In genomic region chr19:1205114-1206062, GRCh38 we compare ENCODE assay signal across 1 cellular context.
TF ChIP-seq lines count a peak whose summit lies in the region.

Gene STK11, plus strand, starts transcription at chr19:1205778. Its CDS starts 1,136 bp downstream, at chr19:1206914.

TF ChIP-seq in HepG2, 621 proteins besides CTCF, POLR2A, EP300 and RAD21 (continued from another document and continues in another):
- TF ChIP-seq FOXA3 (CRISPR knock-in tag; IDR thresholded peaks at IDR 0.05): peak; percentile 73
- TF ChIP-seq YEATS4 (CRISPR knock-in tag; IDR thresholded peaks at IDR 0.05; ENCODE audit: borderline replicate concordance): peak; percentile 51; the same call in 1 of the 2 replicates
- 0 out of 2 replicates have a peak, but pooled peaks have one; percentile 69 for TF ChIP-seq ZNF572 (CRISPR knock-in tag; IDR thresholded peaks at IDR 0.05)
- TF ChIP-seq HINFP (CRISPR knock-in tag; IDR thresholded peaks at IDR 0.05; ENCODE audit: low read depth): peak; percentile 62; the same call in 1 of the 2 replicates
- 0 out of 2 replicates have a peak, but pooled peaks have one; percentile 20 for TF ChIP-seq YEATS2 (CRISPR knock-in tag; IDR thresholded peaks at IDR 0.05; ENCODE audit: borderline replicate concordance)
- 0 out of 2 replicates have a peak, but pooled peaks have one; percentile 64 for TF ChIP-seq IRF9 (CRISPR knock-in tag; IDR thresholded peaks at IDR 0.05; ENCODE audit: borderline replicate concordance)
- TF ChIP-seq MAF1 (CRISPR knock-in tag; IDR thresholded peaks at IDR 0.05; ENCODE audit: borderline replicate concordance): peak; percentile 55; the same call in 1 of the 2 replicates
- no peak for TF ChIP-seq PRDM4 (CRISPR knock-in tag; IDR thresholded peaks at IDR 0.05; ENCODE audit: borderline replicate concordance)
- no peak for TF ChIP-seq TAF15 (IDR thresholded peaks at IDR 0.05; ENCODE audit: low read depth, low read length, poor library complexity, severe bottlenecking)
- TF ChIP-seq ZNF710 (CRISPR knock-in tag; IDR thresholded peaks at IDR 0.05; ENCODE audit: borderline replicate concordance): peak; percentile 43; the same call in 1 of the 2 replicates
- TF ChIP-seq ARNTL (CRISPR knock-in tag; IDR thresholded peaks at IDR 0.05): peak; percentile 83
- no peak for TF ChIP-seq REL (CRISPR knock-in tag; conservative IDR thresholded peaks at IDR 0.05)
- no peak for TF ChIP-seq LCORL (IDR thresholded peaks at IDR 0.05)
- TF ChIP-seq LCORL (CRISPR knock-in tag; IDR thresholded peaks at IDR 0.05): peak; percentile 81
- TF ChIP-seq MYC (CRISPR knock-in tag; IDR thresholded peaks at IDR 0.05; ENCODE audit: borderline replicate concordance): peak; percentile 54; the same call in 1 of the 2 replicates
- 0 out of 2 replicates have a peak, but pooled peaks have one; percentile 76 for TF ChIP-seq CBFB (CRISPR knock-in tag; IDR thresholded peaks at IDR 0.05)
- peak; percentile 94 for TF ChIP-seq RXRB (CRISPR knock-in tag; IDR thresholded peaks at IDR 0.05; ENCODE audit: borderline replicate concordance)
- TF ChIP-seq KAT8 (CRISPR knock-in tag; IDR thresholded peaks at IDR 0.05): peak; percentile 65
- no peak for TF ChIP-seq HHEX (CRISPR knock-in tag; IDR thresholded peaks at IDR 0.05)
- TF ChIP-seq ZNF383 (CRISPR knock-in tag; IDR thresholded peaks at IDR 0.05; ENCODE audit: borderline replicate concordance): no peak
- no peak for TF ChIP-seq FOXJ3 (CRISPR knock-in tag; IDR thresholded peaks at IDR 0.05; ENCODE audit: borderline replicate concordance)
- peak; percentile 57; the same call in 1 of the 2 replicates for TF ChIP-seq FOXO1 (CRISPR knock-in tag; IDR thresholded peaks at IDR 0.05)
- 0 out of 2 replicates have a peak, but pooled peaks have one; percentile 36 for TF ChIP-seq BCL3 (CRISPR knock-in tag; IDR thresholded peaks at IDR 0.05)
- peak; percentile 51; the same call in 1 of the 2 replicates for TF ChIP-seq POLR2AphosphoS5 (IDR thresholded peaks at IDR 0.05; ENCODE audit: low read depth, low read length)
- TF ChIP-seq SRSF1 (optimal IDR thresholded peaks at IDR 0.05; ENCODE audit: low read depth, low read length): peak; percentile 7
- TF ChIP-seq RBFOX2 (IDR thresholded peaks at IDR 0.05; ENCODE audit: low read depth, low read length): peak; percentile 89
- peak; percentile 92 for TF ChIP-seq NR2F6 (IDR thresholded peaks at IDR 0.05)
- TF ChIP-seq NR2F6 (CRISPR knock-in tag; IDR thresholded peaks at IDR 0.05): peak; percentile 97
- TF ChIP-seq TGIF2 (CRISPR knock-in tag; IDR thresholded peaks at IDR 0.05): peak; percentile 29; the same call in 1 of the 2 replicates
- peak; percentile 70; the same call in 1 of the 2 replicates for TF ChIP-seq TFDP1 (CRISPR knock-in tag; IDR thresholded peaks at IDR 0.05; ENCODE audit: borderline replicate concordance)
- no peak for TF ChIP-seq KLF15 (CRISPR knock-in tag; IDR thresholded peaks at IDR 0.05; ENCODE audit: borderline replicate concordance)
- no peak for TF ChIP-seq LBX2 (CRISPR knock-in tag; IDR thresholded peaks at IDR 0.05; ENCODE audit: borderline replicate concordance)
- TF ChIP-seq ZNF556 (CRISPR knock-in tag; IDR thresholded peaks at IDR 0.05; ENCODE audit: borderline replicate concordance): 0 out of 2 replicates have a peak, but pooled peaks have one; percentile 64
- no peak; the same call in 1 of the 2 replicates for TF ChIP-seq ERF (CRISPR knock-in tag; IDR thresholded peaks at IDR 0.05)
- TF ChIP-seq RARA (CRISPR knock-in tag; IDR thresholded peaks at IDR 0.05): peak; percentile 80
- no peak for TF ChIP-seq PAWR (CRISPR knock-in tag; IDR thresholded peaks at IDR 0.05; ENCODE audit: borderline replicate concordance)
- no peak for TF ChIP-seq ZNF576 (CRISPR knock-in tag; IDR thresholded peaks at IDR 0.05)
- peak; percentile 77; the same call in 1 of the 2 replicates for TF ChIP-seq FOXK1 (CRISPR knock-in tag; IDR thresholded peaks at IDR 0.05; ENCODE audit: borderline replicate concordance, low read depth)
- no peak for TF ChIP-seq ZBTB42 (CRISPR knock-in tag; IDR thresholded peaks at IDR 0.05)
- TF ChIP-seq HIC2 (CRISPR knock-in tag; IDR thresholded peaks at IDR 0.05; ENCODE audit: low read depth): no peak
- TF ChIP-seq ZNF17 (CRISPR knock-in tag; IDR thresholded peaks at IDR 0.05): no peak
- TF ChIP-seq MAZ (IDR thresholded peaks at IDR 0.05; ENCODE audit: borderline replicate concordance, low read depth, low read length): peak; percentile 67; the same call in 1 of the 2 replicates
- peak; percentile 76 for TF ChIP-seq MAZ (CRISPR knock-in tag; IDR thresholded peaks at IDR 0.05; ENCODE audit: low read depth)
- peak; percentile 37 for TF ChIP-seq UBTF (CRISPR knock-in tag; IDR thresholded peaks at IDR 0.05)
- TF ChIP-seq ESRRA (CRISPR knock-in tag; IDR thresholded peaks at IDR 0.05; ENCODE audit: low read depth): 0 out of 2 replicates have a peak, but pooled peaks have one; percentile 51
- TF ChIP-seq MAX (IDR thresholded peaks at IDR 0.05): peak; percentile 47; the same call in 1 of the 2 replicates
- no peak for TF ChIP-seq ZBTB44 (CRISPR knock-in tag; IDR thresholded peaks at IDR 0.05)
